1 cellular context compared by ENCODE assay signal in the genomic region with DNA sequence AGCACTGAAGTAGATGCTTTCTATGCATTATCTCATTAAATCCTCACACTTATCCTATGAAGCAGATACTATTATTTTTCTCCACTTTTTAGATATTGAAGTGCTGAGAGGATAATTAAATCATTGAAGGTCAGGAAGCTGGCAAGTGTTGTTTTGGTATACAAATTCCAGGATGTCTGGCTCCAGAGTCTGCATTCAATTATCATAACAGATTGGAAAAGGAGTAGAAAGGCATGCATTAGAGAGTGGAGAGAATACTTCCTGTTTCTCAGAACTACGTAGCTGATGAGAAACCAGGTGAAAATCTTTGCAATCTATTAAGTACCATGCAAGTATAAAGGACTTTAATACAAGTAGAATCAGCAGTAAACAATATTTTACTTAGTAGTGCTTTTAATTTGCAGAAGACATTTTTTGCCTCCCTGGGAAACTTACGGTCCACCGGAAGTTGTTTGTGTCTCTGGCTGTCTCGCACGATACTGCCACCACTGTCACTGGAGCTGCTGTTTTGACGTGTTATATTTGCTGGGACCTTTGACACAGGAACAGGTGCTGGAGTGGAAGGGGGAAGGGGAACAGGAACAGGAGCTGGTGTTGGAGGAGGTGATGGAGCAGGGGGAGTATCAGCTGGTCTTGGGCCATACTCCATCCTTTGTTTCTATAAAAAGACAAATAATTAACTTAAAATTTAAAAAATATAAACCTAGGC.
A peak's percentile ranks its signal among the peaks of the same experiment; 100 is the strongest.
TF ChIP-seq lines count a peak whose summit lies in the region.

No MANE protein-coding gene starts in this region.

TF ChIP-seq in K562, 482 proteins besides CTCF, POLR2A, EP300 and RAD21 (continued from another document):
- TF ChIP-seq MLX (CRISPR knock-in tag; conservative IDR thresholded peaks at IDR 0.05) (no peak), NR2C1 (IDR thresholded peaks at IDR 0.05) (no peak), NR2C1 (tag; IDR thresholded peaks at IDR 0.05) (peak; percentile 75)
